ENCODE assay signal across 9 cellular contexts in genomic region chr2:207133493-207133861, GRCh38. TPM values are rescaled to one million over a fixed set of nuclear protein-coding genes. Genes with fewer than 3 reads are reported as not detected.
DNase-seq lines count a peak whose midpoint lies in the region; ATAC-seq and TF ChIP-seq lines count a peak whose summit lies in the region.
"Had no signal": no experiment of that assay in that cellular context is flagged by ENCODE, and none has a peak within 500 bp of the region (broad histone marks: within the 10 kb centered on the region; RNA-seq: fewer than 3 reads in every experiment).

No MANE protein-coding gene starts in this region.

- H3K36me3 Mint-ChIP-seq in HFFc6 (ENCODE audit: low read depth) = peaks cover 42% of the 10 kb centered on the region

- TF ChIP-seq POLR2A in heart left ventricle (IDR thresholded peaks at IDR 0.05) (no peak), gastrocnemius medialis (IDR thresholded peaks at IDR 0.05) (no peak)

- no peaks in the 10 kb centered on the region for H3K27me3 ChIP-seq in heart left ventricle
- H3K27me3 ChIP-seq in gastrocnemius medialis = no peaks in the 10 kb centered on the region

- H3K9me3 Mint-ChIP-seq in HFFc6 = no peaks in the 10 kb centered on the region

- in situ Hi-C loops in gastrocnemius medialis (cut with MboI; ENCODE audit: low sequenced_read_pairs in 4 of 4) = no loop called here

- H3K27ac Mint-ChIP-seq in HFFc6 = peak overlapping the region; percentile 83

- peak overlapping the region; percentile 76 for H3K4me3 Mint-ChIP-seq in HFFc6

- DNase-seq in HFFc6 (no peak), NCI-H82 (lab: John Stamatoyannopoulos, UW) (peak; percentile 96), heart left ventricle (peak in 2 of 5 donors; percentile 37 to 46), gastrocnemius medialis (no peak)
- no peak for DNase-seq in stimulated activated CD4-positive, alpha-beta T cell treated with anti-CD3 and anti-CD28 coated beads, Interleukin-4, amount 100 ng/mL, for 1 hour
- DNase-seq in activated T-cell treated with anti-CD3 and anti-CD28 coated beads, Interleukin-2, amount 50 U/mL, for 1 hour = no peak
- no peak for DNase-seq in NK-92 treated with Interleukin-12 subunit alpha and Interleukin-12 subunit beta, amount 100 ng/mL, for 24 hours (lab: John Stamatoyannopoulos, UW)
- DNase-seq: activated naive CD4-positive, alpha-beta T cell treated with Interleukin-2 at 50 U/mL for 16 hours had no signal

- H3K27ac ChIP-seq in heart left ventricle = peak overlapping the region; percentile 70 to 92 (median 84)
- peak overlapping the region; percentile 79 to 86 (median 81) for H3K27ac ChIP-seq in gastrocnemius medialis

- H3K36me3 ChIP-seq in heart left ventricle (no peaks in the 10 kb centered on the region), gastrocnemius medialis (no peaks in the 10 kb centered on the region)

- ATAC-seq in heart left ventricle (peak; percentile 15 to 43 (median 28)), gastrocnemius medialis (peak in 1 of 2 donors; percentile 8), HG02623 (IDR thresholded peaks at IDR 0.05; ENCODE audit: unreplicated experiment) (no peak)

- intact Hi-C loops in heart left ventricle (cut with DNase I) (loop anchor here in 6 of 10 donors (2.0 to 5.0 kb wide), 5 partner anchors 31 to 46 kb away; partner anchors contain the start of gene KLF7 (in 4 of the 6)), gastrocnemius medialis (cut with DNase I; ENCODE audit: low total_unique reads) (loop anchor here (5.0 kb wide), 2 partner anchors 34 to 41 kb away; partner anchors contain the start of gene KLF7)

- peaks cover 97% of the 10 kb centered on the region for H3K4me1 Mint-ChIP-seq in HFFc6 (ENCODE audit: low read depth)

- H3K4me1 ChIP-seq in heart left ventricle (peaks cover 34 to 98% (median 84%) of the 10 kb centered on the region in 12 donors), gastrocnemius medialis (peaks cover 68 to 73% of the 10 kb centered on the region in 2 donors)

- H3K4me3 ChIP-seq in heart left ventricle = peak overlapping the region in 7 of 12 donors; percentile 5 to 27 (median 16)
- H3K4me3 ChIP-seq in gastrocnemius medialis = no peak overlapping the region

- H3K9me3 ChIP-seq in heart left ventricle (peaks cover 0 to 3% (median 0%) of the 10 kb centered on the region in 12 donors), gastrocnemius medialis (no peaks in the 10 kb centered on the region)

- 35 to 61% (median 41%) methylated on average over 5 of the region's 5 CpGs for WGBS in heart left ventricle, 4 donors

- H3K27me3 Mint-ChIP-seq in HFFc6 (ENCODE audit: insufficient read depth) = peaks cover 3% of the 10 kb centered on the region

- TF ChIP-seq CTCF in HFFc6 (IDR thresholded peaks at IDR 0.05) (no peak), heart left ventricle (IDR thresholded peaks at IDR 0.05) (no peak), gastrocnemius medialis (IDR thresholded peaks at IDR 0.05 in 4 of 5, conservative IDR thresholded peaks at IDR 0.05 in 1 of 5) (no peak)

RNA-seq across cellular contexts. Expression of gene KLF7, which starts 32.3 kb away (rescaled TPM):
- 10 to 100 TPM; 29.4 to 45.0 (median 34.0) TPM for total RNA-seq in HFFc6 (2021; fragmentation: NEBNext Ultra II Directional; extraction: Animal tissue kit (Norgen Biotek cat#: 25700))
- 10 to 100 TPM; 23.9 to 49.8 (median 27.3) TPM for total RNA-seq in heart left ventricle
- 10 to 100 TPM in 1 of 2 donors, 1 to 10 TPM in 1; 5.0 to 11.7 TPM for polyA plus RNA-seq in heart left ventricle
- total RNA-seq in gastrocnemius medialis = 10 to 100 TPM in 1 of 4 donors, 1 to 10 TPM in 3; 6.8 to 12.0 (median 7.6) TPM

Comparison
In these comparisons a context has a peak if more than half of its experiments do, and no peak if none do; other contexts are left out.
1. H3K4me3 ChIP-seq: peak in heart left ventricle (7 of 12); none in gastrocnemius medialis (0 of 4).